In the genomic region with DNA sequence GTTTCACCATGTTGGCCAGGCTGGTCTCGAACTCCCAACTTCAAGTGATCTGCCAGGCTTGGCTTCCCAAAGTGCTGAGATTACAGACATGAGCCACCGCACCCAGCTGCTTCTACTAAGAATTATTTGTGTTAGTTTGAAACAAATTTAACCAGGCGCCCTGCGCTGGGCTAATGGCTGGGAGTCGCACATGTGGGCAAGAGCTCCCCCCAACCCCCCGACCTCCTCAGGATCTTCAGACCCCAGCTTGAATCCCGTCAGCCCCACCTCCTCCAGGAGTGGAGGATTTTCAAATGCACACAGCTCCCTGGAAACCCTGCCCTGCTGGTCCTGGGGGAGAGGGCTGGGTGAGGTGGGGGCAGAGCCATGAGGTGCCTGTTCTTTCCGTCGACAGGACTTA, we compare ENCODE assay signal across 17 cellular contexts.
"Had no signal": no experiment of that assay in that cellular context is flagged by ENCODE, and none has a peak within 500 bp of the region (broad histone marks: within the 10 kb centered on the region; RNA-seq: fewer than 3 reads in every experiment).

No MANE protein-coding gene starts in this region.

- H3K27ac ChIP-seq: lower lobe of right lung had no signal

- H3K4me3 ChIP-seq: lower lobe of right lung had no signal

- H3K36me3 ChIP-seq: lower lobe of right lung had no signal

- H3K9me3 ChIP-seq: lower lobe of right lung had no signal

- DNase-seq: activated CD4-positive, alpha-beta T cell treated with anti-CD3 and anti-CD28 coated beads, Interleukin-2, amount 10 ng/mL, durations not matched to agents 24 days and 14 days; activated CD8-positive, alpha-beta memory T cell treated with anti-CD3 and anti-CD28 coated beads, Interleukin-2, amount 50 U/mL, for 48 hours; activated CD8-positive, alpha-beta T cell treated with anti-CD3 and anti-CD28 coated beads, Interleukin-2, amount 10 ng/mL, durations not matched to agents 7 days and 5 days; activated gamma-delta T cell; activated T-cell treated with anti-CD3 and anti-CD28 coated beads, Interleukin-2, amount 50 U/mL, for 48 hours; cerebellar nuclear complex; cortex of kidney; effector CD8-positive, alpha-beta T cell; lower lobe of right lung; posterior cingulate gyrus; retina; stimulated activated CD4-positive, alpha-beta T cell treated with anti-CD3 and anti-CD28 coated beads, Interleukin-12 subunit alpha, Interleukin-12 subunit beta, amount 100 ng/mL, for 4 hours; stimulated activated CD4-positive, alpha-beta T cell treated with anti-CD3 and anti-CD28 coated beads, Interleukin-1b, Interleukin-23, amount 100 ng/mL, for 48 hours; T-helper 1 cell; T-helper 9 cell had no signal

- ATAC-seq: activated CD8-positive, alpha-beta T cell treated with anti-CD3 and anti-CD28 coated beads, Interleukin-2, amount 10 ng/mL, durations not matched to agents 7 days and 5 days; esophagus mucosa; lower lobe of right lung; natural killer cell treated with Interleukin-12 subunit alpha and Interleukin-12 subunit beta and Interleukin-15 and Interleukin-18, amount 100 ng/mL, for 72 hours had no signal
